In the genomic region with DNA sequence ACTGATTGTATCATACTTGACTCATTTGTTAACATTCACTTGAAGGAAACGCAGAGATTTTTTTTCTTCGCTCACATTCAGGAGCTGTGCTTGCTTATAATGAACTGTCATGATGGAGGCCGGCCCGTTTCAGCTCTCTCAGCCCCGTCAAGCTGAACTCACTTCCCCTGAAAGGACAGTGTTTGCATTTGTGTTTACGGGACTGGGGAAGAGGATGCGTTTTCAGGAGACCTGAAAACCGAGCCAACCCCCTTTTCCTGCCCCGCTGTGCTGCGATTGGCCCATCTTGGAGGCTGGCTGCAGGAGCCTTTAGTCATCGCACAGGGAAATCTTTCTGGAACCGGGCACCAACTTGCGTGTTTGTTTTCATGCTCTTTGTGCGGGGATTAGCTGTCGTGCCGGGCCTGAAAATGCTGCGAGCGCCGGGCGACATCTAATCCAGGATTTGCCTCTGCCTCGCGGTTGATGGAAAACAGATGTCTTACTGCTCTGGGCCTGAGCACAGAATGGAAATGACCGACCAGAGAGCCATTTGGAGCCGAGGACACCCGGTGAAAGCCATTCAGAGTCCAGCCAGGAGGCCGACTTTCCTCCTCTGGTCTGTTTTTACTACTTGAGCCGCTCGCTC, we compare ENCODE assay signal across 8 cellular contexts. TPM values are rescaled to one million over a fixed set of nuclear protein-coding genes. Genes with fewer than 3 reads are reported as not detected.
DNase-seq lines count a peak whose midpoint lies in the region; ATAC-seq, FAIRE-seq and TF ChIP-seq lines count a peak whose summit lies in the region.

No MANE protein-coding gene starts in this region.

- 3% methylated on average over 28 of the region's 28 CpGs for whole genome bisulfite sequencing in GM12878 (ENCODE audit: insufficient coverage, insufficient replicate concordance, low lambda C conversion rate, missing lambda C conversion rate)
- 6% methylated on average over 28 of the region's 28 CpGs for WGBS in hepatocyte (ENCODE audit: low lambda C conversion rate, missing lambda C conversion rate)

- no peaks in the 10 kb centered on the region for H3K79me2 ChIP-seq in GM12878 (ENCODE audit: control insufficient read depth, insufficient read depth, low read length)
- peaks cover 61% of the 10 kb centered on the region for H3K79me2 ChIP-seq in hepatocyte

- peak overlapping the region; percentile 98 for H3K4me2 ChIP-seq in GM12878 (ENCODE audit: control insufficient read depth, insufficient read depth)
- peak overlapping the region; percentile 83 for H3K4me2 ChIP-seq in hepatocyte

- peaks cover 10% of the 10 kb centered on the region for H3K36me3 Mint-ChIP-seq in progenitor cell of endocrine pancreas (ENCODE audit: insufficient read depth)

- no peak for TF ChIP-seq POLR2A in GM12878 (IDR thresholded peaks at IDR 0.05; ENCODE audit: low read depth, low read length)

- no peaks in the 10 kb centered on the region for H3K9me3 Mint-ChIP-seq in progenitor cell of endocrine pancreas (ENCODE audit: low read depth)

- BruUV-seq in A673 (replicated peaks; lab: Mats Ljungman, UMichigan) (no TSS peak), GM12878 (replicated peaks; lab: Mats Ljungman, UMichigan) (no TSS peak)

- H3K27ac ChIP-seq in A673 (ENCODE audit: low read depth, low read length, poor library complexity, severe bottlenecking): peak overlapping the region; percentile 92
- H3K27ac ChIP-seq in GM12878 (ENCODE audit: control insufficient read depth, insufficient read depth): no peak overlapping the region
- peak overlapping the region; percentile 96 for H3K27ac ChIP-seq in hepatocyte

- peak overlapping the region; percentile 80 for H3K4me3 Mint-ChIP-seq in progenitor cell of endocrine pancreas (ENCODE audit: low read depth)

- SMC1A ChIA-PET in GM12878 (lab: Charles Lee; ENCODE audit: uncharacterized antibody, unreplicated experiment): no interaction called here

- POLR2A ChIA-PET in A673 (lab: Charles Lee; ENCODE audit: low non-redundant PET) (no interaction called here), GM12878 (lab: Charles Lee) (no interaction called here)

- H2AFZ ChIP-seq in GM12878 (ENCODE audit: control insufficient read depth, low read depth, low read length) (peak overlapping the region; percentile 35), hepatocyte (peak overlapping the region; percentile 4)

- H3K27me3 ChIP-seq in A673 (replicated peaks; ENCODE audit: insufficient read depth, low read depth, low read length, poor library complexity) (no peaks in the 10 kb centered on the region), GM12878 (replicated peaks in 1 of 2; ENCODE audit: control insufficient read depth in 2 of 2, insufficient read depth in 2 of 2, low read length in 1 of 2) (peaks cover 0 to 5% of the 10 kb centered on the region in 2 experiments; a peak in 2 of 4 replicates), hepatocyte (no peaks in the 10 kb centered on the region)

- in situ Hi-C loops in GM13976 (cut with MboI; ENCODE audit: low sequenced_read_pairs, unreplicated experiment) (no loop called here), GM12878 (cut with MboI) (no loop called here)

- peak; percentile 93 for DNase-seq in A673 (ENCODE audit: low spot score)
- peak; percentile 33 for DNase-seq in GM13976 (ENCODE audit: low spot score)
- DNase-seq in RCC 7860 (ENCODE audit: low spot score): peak; percentile 32
- no peak for DNase-seq in GM12878 (ENCODE audit: low read depth, low spot score)
- peak; percentile 81 for DNase-seq in hepatocyte (ENCODE audit: low spot score)
- DNase-seq in progenitor cell of endocrine pancreas (ENCODE audit: low spot score, unreplicated experiment): no peak
- DNase-seq in NK-92 (lab: John Stamatoyannopoulos, UW; ENCODE audit: unreplicated experiment): no peak

- H3K4me3 ChIP-seq in A673 (ENCODE audit: low read depth, low read length, poor library complexity, severe bottlenecking) (peak overlapping the region; percentile 66), GM12878 (peak overlapping the region; percentile 58), hepatocyte (peak overlapping the region; percentile 22)

- no peaks in the 10 kb centered on the region for H3K27me3 Mint-ChIP-seq in progenitor cell of endocrine pancreas

- TF ChIP-seq CTCF in A673 (conservative IDR thresholded peaks at IDR 0.05; ENCODE audit: low read depth, low read length) (no peak), GM13976 (IDR thresholded peaks at IDR 0.05; ENCODE audit: borderline replicate concordance, control extremely low read depth, extremely low read depth, insufficient read depth, missing control alignments) (no peak), GM12878 (IDR thresholded peaks at IDR 0.05 in 2 of 3, conservative IDR thresholded peaks at IDR 0.05 in 1 of 3; ENCODE audit: control insufficient read depth in 2 of 3, extremely low read depth in 1 of 3, insufficient read depth in 1 of 3, low read depth in 3 of 3, low read length in 3 of 3) (no peak), hepatocyte (IDR thresholded peaks at IDR 0.05; ENCODE audit: poor library complexity) (no peak), progenitor cell of endocrine pancreas (IDR thresholded peaks at IDR 0.05; ENCODE audit: unreplicated experiment) (no peak)

- RAD21 ChIA-PET in GM12878 (lab: Charles Lee; ENCODE audit: unreplicated experiment): interaction anchor here (0.9 kb wide), 1 partner anchor 12 kb away, joined by 3 read pairs; no protein-coding TSS in a partner anchor

- peak; percentile 31 for ATAC-seq in HG03066 (IDR thresholded peaks at IDR 0.05; ENCODE audit: low read depth, unreplicated experiment)
- peak; percentile 6; the same call in 2 of the 3 replicates for ATAC-seq in GM12878

- peak overlapping the region; percentile 96 for H3K27ac Mint-ChIP-seq in progenitor cell of endocrine pancreas

- H3K4me1 ChIP-seq in A673 (ENCODE audit: insufficient read depth, low read length, poor library complexity, severe bottlenecking) (peaks cover 26% of the 10 kb centered on the region), GM12878 (ENCODE audit: control insufficient read depth, insufficient read depth, low read length) (peaks cover 11% of the 10 kb centered on the region), hepatocyte (ENCODE audit: insufficient read depth) (peaks cover 31% of the 10 kb centered on the region)

- no peak for TF ChIP-seq RAD21 in GM12878 (IDR thresholded peaks at IDR 0.05; ENCODE audit: insufficient read depth, low read depth, low read length)

- no peak for TF ChIP-seq EP300 in GM12878 (IDR thresholded peaks at IDR 0.05; ENCODE audit: borderline replicate concordance in 1 of 2, control insufficient read depth in 1 of 2, low read depth in 2 of 2, low read length in 2 of 2)

- H3K9me3 ChIP-seq in A673 (ENCODE audit: low read depth, low read length, poor library complexity, severe bottlenecking) (peaks cover 6% of the 10 kb centered on the region), GM12878 (replicated peaks; ENCODE audit: control insufficient read depth, insufficient read depth, low read length) (peaks cover 2% of the 10 kb centered on the region; the same call in 2 of the 3 replicates), hepatocyte (ENCODE audit: low read depth) (no peaks in the 10 kb centered on the region)

- intact Hi-C loops in A673 (cut with micrococcal nuclease; ENCODE audit: unreplicated experiment): loop anchor here (2.0 to 5.0 kb wide), 2 partner anchors 35 to 95 kb away; no protein-coding TSS in a partner anchor
- intact Hi-C loops in GM12878 (cut with micrococcal nuclease; ENCODE audit: unreplicated experiment): loop anchor here (5.0 kb wide), 1 partner anchor 425 kb away; no protein-coding TSS in a partner anchor

- H3K9me2 ChIP-seq in hepatocyte (replicated peaks; ENCODE audit: insufficient read depth): no peaks in the 10 kb centered on the region

- H4K20me1 ChIP-seq in GM12878 (ENCODE audit: control insufficient read depth, insufficient read depth): no peaks in the 10 kb centered on the region
- peaks cover 31% of the 10 kb centered on the region for H4K20me1 ChIP-seq in hepatocyte (ENCODE audit: insufficient read depth, poor library complexity, severe bottlenecking)

- peaks cover 12% of the 10 kb centered on the region for H3K36me3 ChIP-seq in A673 (ENCODE audit: insufficient read depth, low read length, poor library complexity, severe bottlenecking)
- no peaks in the 10 kb centered on the region for H3K36me3 ChIP-seq in GM12878 (ENCODE audit: control insufficient read depth in 2 of 2, insufficient read depth in 2 of 2, low read length in 1 of 2)
- H3K36me3 ChIP-seq in hepatocyte (replicated peaks; ENCODE audit: insufficient read depth, low read depth): no peaks in the 10 kb centered on the region

- CTCF ChIA-PET in A673 (lab: Charles Lee) (no interaction called here), GM12878 (lab: Yijun Ruan, JAX) (no interaction called here)

- peaks cover 39% of the 10 kb centered on the region for H3K4me1 Mint-ChIP-seq in progenitor cell of endocrine pancreas (ENCODE audit: low read depth)

- no peak for FAIRE-seq in RCC 7860 (lab: Jason Lieb, UNC)
- FAIRE-seq in GM12878 (lab: Jason Lieb, UNC): no peak

- peak overlapping the region; percentile 31; the same call in 1 of the 2 replicates for H3K9ac ChIP-seq in GM12878 (ENCODE audit: control insufficient read depth, insufficient read depth, low read length)

TF ChIP-seq in GM12878, 131 proteins besides CTCF, POLR2A, EP300 and RAD21 (continues in another document):
- TF ChIP-seq TCF7 (IDR thresholded peaks at IDR 0.05; ENCODE audit: borderline replicate concordance): no peak

RNA-seq across cellular contexts. Expression of a gene that starts 18.0 kb away (rescaled TPM):
- 93.2 and 107 TPM in 2 replicates for total RNA-seq in A673 (2021)
- total RNA-seq in GM12878 (2013; cell fraction: nucleolus; rRNA removed): 0.29 and 1.3 TPM in 2 replicates
- 0.06 and 0.11 TPM in 2 replicates for total RNA-seq in GM12878 (2014; rRNA removed)
- 0.13 TPM in 1 of 2 replicates, not detected in the other for total RNA-seq in GM12878 (2014; rRNA removed; fragmentation: Illumina TruSeq; extraction: Trizol)
- total RNA-seq in GM12878 (2021): 0.15 and 0.16 TPM in 2 replicates
- 0.24 TPM for polyA plus RNA-seq in GM12878 (2011; ENCODE audit: low read depth)
- polyA plus RNA-seq in GM12878 (2011; rRNA removed): 0.16 and 0.18 TPM in 2 replicates
- polyA plus RNA-seq in GM12878 (2011; cell fraction: cytosol; rRNA removed): 0.08 and 0.15 TPM in 2 replicates
- polyA plus RNA-seq in GM12878 (2011; cell fraction: nucleus; rRNA removed): 0.06 and 0.58 TPM in 2 replicates
- 0.48 and 0.51 TPM in 2 replicates for polyA plus RNA-seq in GM12878 (2012)
- polyA plus RNA-seq in GM12878 (2014; fragmentation: Illumina TruSeq; extraction: Trizol): 0.07 TPM in 1 of 2 replicates, not detected in the other
- under 1 TPM in 1 of 2 experiments, not detected in 1; 0.18 TPM for polyA plus RNA-seq in GM12878 (2014; fragmentation: Nextera tagmentation; extraction: Ambion mirVana)
- not detected in 2 replicates for polyA plus RNA-seq in GM12878 (2014; rRNA removed)
- polyA plus RNA-seq in GM12878 (2016; fragmentation: Nextera tagmentation; extraction: Ambion mirVana): under 1 TPM in 1 of 2 experiments, not detected in 1; 0.19 TPM
- 0.36 TPM in 1 of 2 replicates, not detected in the other for polyA minus RNA-seq in GM12878 (2011; rRNA and poly(A)+ RNA removed)
- polyA minus RNA-seq in GM12878 (2011; cell fraction: cytosol; rRNA and poly(A)+ RNA removed): not detected in 2 replicates
- 0.19 and 0.24 TPM in 2 replicates for polyA minus RNA-seq in GM12878 (2011; cell fraction: nucleus; rRNA and poly(A)+ RNA removed)
- 82.1 and 84.1 TPM in 2 replicates for total RNA-seq in hepatocyte
- 24.4 and 32.0 TPM in 2 replicates for polyA plus RNA-seq in hepatocyte
- 52.5 and 59.6 TPM in 2 replicates for total RNA-seq in progenitor cell of endocrine pancreas

Comparison
In these comparisons a context has a peak if more than half of its experiments do, and no peak if none do; other contexts are left out.
1. DNase-seq: peak in A673 (single experiment), GM13976 (single experiment), RCC 7860 (single experiment) and hepatocyte (single experiment); none in GM12878 (single experiment), progenitor cell of endocrine pancreas (single experiment) and NK-92 (single experiment).
2. RNA of a gene that starts 18.0 kb away (total RNA-seq): 93.2 to 107 TPM in A673, 82.1 to 84.1 TPM in hepatocyte and 52.5 to 59.6 TPM in progenitor cell of endocrine pancreas; 0.06 to 1.3 TPM in GM12878; every median in the first group is over 10 times any median in the second.
3. Peak in every context shown above with its lines, with median percentiles within 50 percentile points of each other: H3K4me3 ChIP-seq.